In genomic region chr7:32069251-32069650, GRCh38 we compare ENCODE assay signal across 17 cellular contexts. TPM values are rescaled to one million over a fixed set of nuclear protein-coding genes. Genes with fewer than 3 reads are reported as not detected.
DNase-seq lines count a peak whose midpoint lies in the region; ATAC-seq and TF ChIP-seq lines count a peak whose summit lies in the region.
"Had no signal": no experiment of that assay in that cellular context is flagged by ENCODE, and none has a peak within 500 bp of the region (broad histone marks: within the 10 kb centered on the region; RNA-seq: fewer than 3 reads in every experiment).

No MANE protein-coding gene starts in this region.

- H3K27me3 ChIP-seq in IMR-90 (ENCODE audit: control insufficient read depth, insufficient read depth, low read length) (no peaks in the 10 kb centered on the region), dorsolateral prefrontal cortex (peaks cover 0 to 29% (median 0%) of the 10 kb centered on the region in 45 donors), osteoblast (ENCODE audit: insufficient read depth, low read length) (no peaks in the 10 kb centered on the region)

- H4K91ac ChIP-seq in IMR-90 (ENCODE audit: insufficient read depth, low read depth, low read length), result peak overlapping the region; percentile 19

- peak overlapping the region; percentile 61 for H2BK5ac ChIP-seq in IMR-90 (ENCODE audit: low read depth, low read length, poor library complexity, severe bottlenecking)

- no peak for ATAC-seq in IMR-90 (ENCODE audit: low read depth)
- ATAC-seq: activated CD8-positive, alpha-beta T cell treated with anti-CD3 and anti-CD28 coated beads, Interleukin-2, amount 10 ng/mL, durations not matched to agents 7 days and 5 days; left lobe of liver; naive thymus-derived CD4-positive, alpha-beta T cell had no signal

- H2AK5ac ChIP-seq in IMR-90 (ENCODE audit: low read depth, low read length), result peak overlapping the region; percentile 51; the same call in 1 of the 2 replicates

- CTCF ChIA-PET in IMR-90 (lab: Yijun Ruan, JAX), result interaction anchor here (0.6 kb wide), 1 partner anchor 81 kb away, joined by 6 read pairs; no protein-coding TSS in a partner anchor

- H4K5ac ChIP-seq in IMR-90 (ENCODE audit: low read depth, low read length), result peak overlapping the region; percentile 28; the same call in 1 of the 2 replicates

- peaks cover 10 to 26% of the 10 kb centered on the region in 2 experiments; a peak in 3 of 4 replicates for H3K79me1 ChIP-seq in IMR-90 (ENCODE audit: low read depth in 1 of 2, low read length in 2 of 2)

- no peak for TF ChIP-seq RAD21 in IMR-90 (IDR thresholded peaks at IDR 0.05; ENCODE audit: low read length)

- peak overlapping the region; percentile 76 for H3K4me2 ChIP-seq in IMR-90 (ENCODE audit: low read depth, low read length)
- peak overlapping the region; percentile 93 for H3K4me2 ChIP-seq in osteoblast (ENCODE audit: insufficient read depth, low read length)
- H3K4me2 ChIP-seq: PC-9 had no signal

- peak overlapping the region; percentile 67 for H3K4me3 ChIP-seq in AG10803 (ENCODE audit: low read length)
- peak overlapping the region; percentile 91; the same call in 1 of the 2 replicates for H3K4me3 ChIP-seq in IMR-90 (ENCODE audit: insufficient read depth, low read depth, low read length)
- peak overlapping the region; percentile 45 to 84 (median 70) for H3K4me3 ChIP-seq in dorsolateral prefrontal cortex
- peak overlapping the region; percentile 86 for H3K4me3 ChIP-seq in osteoblast (ENCODE audit: insufficient read depth, low read length)
- H3K4me3 ChIP-seq: PC-9 had no signal

- peak overlapping the region in 1 of 2 experiments; percentile 43; a peak in 2 of 4 replicates for H4K8ac ChIP-seq in IMR-90 (ENCODE audit: low read depth in 2 of 2, low read length in 2 of 2)

- BruUV-seq in IMR-90 (replicated peaks; lab: Mats Ljungman, UMichigan), result no TSS peak

- H3K27ac ChIP-seq in IMR-90 (ENCODE audit: insufficient read depth, low read length) (no peak overlapping the region), dorsolateral prefrontal cortex (peak overlapping the region in 57 of 59 donors; percentile 16 to 100 (median 96)), osteoblast (ENCODE audit: low read depth, low read length) (no peak overlapping the region)
- H3K27ac ChIP-seq: PC-9 had no signal

- H3K9ac ChIP-seq in IMR-90 (ENCODE audit: low read depth, low read length), result peak overlapping the region; percentile 87

- DNase-seq in AG10803 (ENCODE audit: low read depth) (no peak), IMR-90 (no peak), dorsolateral prefrontal cortex (no peak), osteoblast (ENCODE audit: insufficient read length, low spot score, missing footprints) (peak; percentile 88), GM13976 (ENCODE audit: low spot score) (no peak), iPS-NIHi11 (ENCODE audit: low spot score) (no peak), LoVo (ENCODE audit: low spot score) (no peak)
- no peak for DNase-seq in effector CD8-positive, alpha-beta T cell (lab: John Stamatoyannopoulos, UW)
- DNase-seq: activated CD8-positive, alpha-beta T cell treated with anti-CD3 and anti-CD28 coated beads, Interleukin-2, amount 10 ng/mL, durations not matched to agents 7 days and 5 days; naive thymus-derived CD4-positive, alpha-beta T cell; NCI-H1930; NCI-H526 treated with DMSO at 0.1 percent for 48 hours; PC-9 had no signal

- H2BK120ac ChIP-seq in IMR-90 (ENCODE audit: low read depth, low read length), result peak overlapping the region; percentile 92; the same call in 1 of the 2 replicates

- peak overlapping the region; percentile 86; the same call in 1 of the 2 replicates for H3K4ac ChIP-seq in IMR-90 (ENCODE audit: low read depth, low read length)

- no peak overlapping the region for H2AK9ac ChIP-seq in IMR-90 (replicated peaks; ENCODE audit: low read depth, low read length, poor library complexity)

- no peaks in the 10 kb centered on the region for H3K9me1 ChIP-seq in IMR-90 (ENCODE audit: insufficient read depth, low read length)

- dilution Hi-C loops in IMR-90 (cut with HindIII; ENCODE audit: low sequenced_read_pairs, unreplicated experiment), result no loop called here

- H4K20me1 ChIP-seq in IMR-90 (ENCODE audit: insufficient read depth, low read length) (no peaks in the 10 kb centered on the region), osteoblast (ENCODE audit: insufficient read depth, low read length) (peaks cover 6% of the 10 kb centered on the region)

- H3K36me3 ChIP-seq in IMR-90 (ENCODE audit: control insufficient read depth, insufficient read depth, low read length) (no peaks in the 10 kb centered on the region; the same call in 1 of the 2 replicates), osteoblast (ENCODE audit: insufficient read depth, low read length) (peaks cover 8% of the 10 kb centered on the region)

- peaks cover 75% of the 10 kb centered on the region for H3K79me2 ChIP-seq in osteoblast (ENCODE audit: insufficient read depth, low read length)

- no peak for TF ChIP-seq POLR2A in IMR-90 (IDR thresholded peaks at IDR 0.05; ENCODE audit: low read depth, low read length)

- peaks cover 5% of the 10 kb centered on the region; the same call in 1 of the 2 replicates for H3K4me1 ChIP-seq in IMR-90 (ENCODE audit: control insufficient read depth, insufficient read depth, low read length)
- H3K4me1 ChIP-seq in osteoblast (ENCODE audit: insufficient read depth, low read length), result peaks cover 32% of the 10 kb centered on the region

- POLR2A ChIA-PET in IMR-90 (lab: Charles Lee; ENCODE audit: unreplicated experiment), result no interaction called here

- H3K14ac ChIP-seq in IMR-90 (replicated peaks; ENCODE audit: low read depth, low read length), result peak overlapping the region; percentile 91; the same call in 1 of the 2 replicates

- H3K18ac ChIP-seq in IMR-90 (ENCODE audit: low read depth, low read length), result peak overlapping the region; percentile 84; the same call in 1 of the 2 replicates

- no peak overlapping the region; the same call in 2 of the 3 replicates for H2BK15ac ChIP-seq in IMR-90 (ENCODE audit: low read depth, low read length)

- H3K56ac ChIP-seq in IMR-90 (ENCODE audit: extremely low read depth, insufficient read depth, low read length), result no peak overlapping the region

- H3K23ac ChIP-seq in IMR-90 (ENCODE audit: low read depth, low read length), result peak overlapping the region; percentile 96

- H2BK20ac ChIP-seq in IMR-90 (ENCODE audit: low read depth, low read length), result peak overlapping the region; percentile 74

- no peak overlapping the region for H2AFZ ChIP-seq in IMR-90 (replicated peaks; ENCODE audit: low read length, poor library complexity)
- H2AFZ ChIP-seq in osteoblast (ENCODE audit: low read length), result no peak overlapping the region
- H2AFZ ChIP-seq: PC-9 had no signal

- no peak for TF ChIP-seq CTCF in AG10803 (conservative IDR thresholded peaks at IDR 0.05; ENCODE audit: low read length)
- no peak for TF ChIP-seq CTCF in IMR-90 (conservative IDR thresholded peaks at IDR 0.05; ENCODE audit: low read depth, low read length)
- no peak for TF ChIP-seq CTCF in dorsolateral prefrontal cortex (IDR thresholded peaks at IDR 0.05 in 54 of 56, conservative IDR thresholded peaks at IDR 0.05 in 2 of 56; ENCODE audit: low read depth in 1 of 56, partially characterized antibody in 56 of 56)
- TF ChIP-seq CTCF in osteoblast (IDR thresholded peaks at IDR 0.05; ENCODE audit: extremely low read depth, low read depth, low read length), result no peak
- no peak for TF ChIP-seq CTCF in GM13976 (IDR thresholded peaks at IDR 0.05; ENCODE audit: borderline replicate concordance, control extremely low read depth, extremely low read depth, insufficient read depth, missing control alignments)

- in situ Hi-C loops in IMR-90 (cut with MboI; ENCODE audit: low sequenced_read_pairs), result no loop called here
- in situ Hi-C loops in GM13976 (cut with MboI; ENCODE audit: low sequenced_read_pairs, unreplicated experiment), result no loop called here

- H3K9me3 ChIP-seq in IMR-90 (ENCODE audit: control insufficient read depth, insufficient read depth, low read length), result no peaks in the 10 kb centered on the region
- H3K9me3 ChIP-seq in osteoblast (ENCODE audit: low read depth, low read length), result no peaks in the 10 kb centered on the region

- intact Hi-C loops in IMR-90 (cut with micrococcal nuclease), result loop anchor here (10.0 kb wide), 1 partner anchor 254 kb away; no protein-coding TSS in a partner anchor
- intact Hi-C loops in dorsolateral prefrontal cortex (cut with DNase I), result loop anchor here (5.0 to 10.0 kb wide), 2 partner anchors 284 to 287 kb away; no protein-coding TSS in a partner anchor

TF ChIP-seq in IMR-90, 13 proteins besides CTCF, POLR2A, EP300 and RAD21:
- TF ChIP-seq CEBPB (IDR thresholded peaks at IDR 0.05; ENCODE audit: low read depth, low read length) (0 out of 2 replicates have a peak, but pooled peaks have one; percentile 8), RCOR1 (IDR thresholded peaks at IDR 0.05; ENCODE audit: insufficient replicate concordance, low read length) (no peak)

RNA-seq across cellular contexts. Expression of gene PDE1C, which starts 1.0 kb away (rescaled TPM):
- total RNA-seq in IMR-90 (2012; rRNA removed) (53.3 and 61.5 TPM in 2 replicates), dorsolateral prefrontal cortex (100 to 1,000 TPM in 28 of 120 experiments, 10 to 100 TPM in 92; 32.4 to 247 (median 78.1) TPM), osteoblast (143 and 149 TPM in 2 replicates)
- 10.9 and 14.2 TPM in 2 replicates for polyA plus RNA-seq in IMR-90 (2012; rRNA removed)
- polyA plus RNA-seq in IMR-90 (2012; cell fraction: cytosol; rRNA removed), result 3.6 and 4.6 TPM in 2 replicates
- 10.3 and 32.7 TPM in 2 replicates for polyA plus RNA-seq in IMR-90 (2012; cell fraction: nucleus; rRNA removed; ENCODE audit: low replicate concordance)
- total RNA-seq: activated CD8-positive, alpha-beta T cell treated with anti-CD3 and anti-CD28 coated beads, Interleukin-2, amount 10 ng/mL, durations not matched to agents 7 days and 5 days; HT-29; LHCN-M2 had no signal
- polyA plus RNA-seq: CD14-positive monocyte; naive thymus-derived CD4-positive, alpha-beta T cell had no signal

Comparison
In these comparisons a context has a peak if more than half of its experiments do, and no peak if none do; other contexts are left out.
1. H3K27ac ChIP-seq: peak in dorsolateral prefrontal cortex (57 of 59); none in IMR-90 (single experiment) and osteoblast (single experiment).
2. Peak in every context shown above with its lines, with median percentiles within 50 percentile points of each other: H3K4me3 ChIP-seq.